1 cellular context compared by ENCODE assay signal in genomic region chr18:26549103-26549485, GRCh38.
TF ChIP-seq lines count a peak whose summit lies in the region.

No MANE protein-coding gene starts in this region.

TF ChIP-seq in GM23338, 12 proteins besides CTCF, POLR2A, EP300 and RAD21 (continued from another document):
- TF ChIP-seq ZNF462 (CRISPR knock-in tag; IDR thresholded peaks at IDR 0.05) (no peak), REST (IDR thresholded peaks at IDR 0.05; ENCODE audit: unreplicated experiment) (no peak), EZH2 (IDR thresholded peaks at IDR 0.05; ENCODE audit: low read depth, unreplicated experiment) (no peak), ZNF331 (CRISPR knock-in tag; IDR thresholded peaks at IDR 0.05; ENCODE audit: low read depth) (no peak), JUNB (IDR thresholded peaks at IDR 0.05; ENCODE audit: unreplicated experiment) (no peak), POLR2AphosphoS5 (IDR thresholded peaks at IDR 0.05; ENCODE audit: low read depth) (no peak), STAT1 (IDR thresholded peaks at IDR 0.05; ENCODE audit: unreplicated experiment) (no peak), CREB1 (CRISPR knock-in tag; IDR thresholded peaks at IDR 0.05; ENCODE audit: low read depth) (no peak), ETS1 (IDR thresholded peaks at IDR 0.05) (no peak), ZNF114 (CRISPR knock-in tag; IDR thresholded peaks at IDR 0.05) (no peak), EZH2phosphoT487 (IDR thresholded peaks at IDR 0.05; ENCODE audit: unreplicated experiment) (no peak)
